ENCODE assay signal across 27 cellular contexts in the genomic region with DNA sequence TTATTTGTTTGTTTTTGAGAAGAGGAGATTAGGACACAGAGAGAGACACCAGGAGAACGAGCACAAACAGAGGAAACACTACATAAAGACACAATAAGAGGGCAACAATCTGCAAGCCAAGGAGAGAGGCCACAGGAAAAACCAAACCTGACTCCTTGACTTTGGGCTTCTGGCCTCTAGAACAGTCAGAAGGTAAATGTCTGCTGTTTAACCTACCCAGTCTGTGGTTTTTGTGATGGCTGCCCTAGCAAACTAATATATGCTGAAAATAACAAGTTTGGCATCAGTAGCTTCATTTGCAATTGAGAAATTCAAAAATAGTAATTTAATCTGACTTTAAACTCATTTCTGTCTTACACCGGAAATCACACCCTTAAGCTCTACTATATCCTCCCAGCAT.
"Had no signal": no experiment of that assay in that cellular context is flagged by ENCODE, and none has a peak within 500 bp of the region (broad histone marks: within the 10 kb centered on the region; RNA-seq: fewer than 3 reads in every experiment).

No MANE protein-coding gene starts in this region.

- H3K36me3 Mint-ChIP-seq: activated naive CD8-positive, alpha-beta T cell; memory B cell; naive B cell had no signal

- H3K4me3 Mint-ChIP-seq: activated CD4-positive, alpha-beta T cell treated with anti-CD3 and anti-CD28 coated beads for 36 hours; activated naive CD8-positive, alpha-beta T cell; activated T-cell treated with anti-CD3 and anti-CD28 coated beads, Interleukin-2, amount 50 U/mL, for 24 hours; memory B cell; naive B cell had no signal

- ATAC-seq: activated CD4-positive, alpha-beta T cell treated with anti-CD3 and anti-CD28 coated beads for 36 hours; gastrocnemius medialis; left cardiac atrium; upper lobe of right lung had no signal

- H3K27me3 ChIP-seq: adrenal gland, ascending aorta, brain microvascular endothelial cell, esophagus squamous epithelium, gastrocnemius medialis, spleen, upper lobe of right lung had no signal

- H3K9me3 Mint-ChIP-seq: activated T-cell treated with anti-CD3 and anti-CD28 coated beads, Interleukin-2, amount 50 U/mL, for 24 hours; activated T-helper 2 cell treated with anti-CD3 and anti-CD28 coated beads, Interferon-gamma antibody, Interleukin-2, Interleukin-4, amounts not matched to agents 10 μg/mL and 5 μg/mL and 100 μg/mL, durations not matched to agents 14 hours and 24 hours and 36 hours; memory B cell; naive B cell had no signal

- H3K27ac Mint-ChIP-seq: activated CD4-positive, alpha-beta T cell treated with anti-CD3 and anti-CD28 coated beads for 36 hours; activated naive CD8-positive, alpha-beta T cell; activated T-cell treated with anti-CD3 and anti-CD28 coated beads, Interleukin-2, amount 50 U/mL, for 24 hours; activated T-helper 2 cell treated with anti-CD3 and anti-CD28 coated beads, Interferon-gamma antibody, Interleukin-2, Interleukin-4, amounts not matched to agents 10 μg/mL and 5 μg/mL and 100 μg/mL, durations not matched to agents 14 hours and 24 hours and 36 hours; memory B cell; naive B cell; progenitor cell of endocrine pancreas had no signal

- H3K9me3 ChIP-seq: adrenal gland, ascending aorta, esophagus squamous epithelium, gastrocnemius medialis, spleen, upper lobe of right lung had no signal

- H3K27ac ChIP-seq: adrenal gland, ascending aorta, brain microvascular endothelial cell, esophagus squamous epithelium, gastrocnemius medialis, upper lobe of right lung had no signal

- H3K4me1 Mint-ChIP-seq: activated CD4-positive, alpha-beta T cell treated with anti-CD3 and anti-CD28 coated beads for 36 hours; memory B cell; naive B cell had no signal

- DNase-seq: activated CD4-positive, alpha-beta T cell treated with anti-CD3 and anti-CD28 coated beads for 36 hours; activated CD4-positive, alpha-beta T cell treated with anti-CD3 and anti-CD28 coated beads, Interleukin-2, amount 50 U/mL, for 4 hours; activated CD8-positive, alpha-beta memory T cell treated with anti-CD3 and anti-CD28 coated beads for 24 hours; activated CD8-positive, alpha-beta memory T cell treated with anti-CD3 and anti-CD28 coated beads, Interleukin-2, amount 50 U/mL, for 4 hours; activated naive CD4-positive, alpha-beta T cell; activated T-cell treated with anti-CD3 and anti-CD28 coated beads, Interleukin-2, amount 50 U/mL, for 24 hours; adrenal gland; brain microvascular endothelial cell; central memory CD4-positive, alpha-beta T cell; dermis blood vessel endothelial cell; effector memory CD4-positive, alpha-beta T cell; esophagus squamous epithelium; gastrocnemius medialis; hypothalamus; left cardiac atrium; naive B cell; retina; spleen; stimulated activated CD4-positive, alpha-beta T cell treated with anti-CD3 and anti-CD28 coated beads, Interleukin-4, amount 100 ng/mL, for 1 hour; stimulated activated naive CD4-positive, alpha-beta T cell treated with Interleukin-2 at 50 U/mL for 16 hours; T-helper 9 cell; upper lobe of right lung had no signal

- H3K4me1 ChIP-seq: ascending aorta, gastrocnemius medialis, spleen, upper lobe of right lung had no signal

- H3K27me3 Mint-ChIP-seq: memory B cell had no signal

- H3K4me3 ChIP-seq: adrenal gland, ascending aorta, esophagus squamous epithelium, gastrocnemius medialis, spleen, upper lobe of right lung had no signal

- H3K36me3 ChIP-seq: adrenal gland, ascending aorta, brain microvascular endothelial cell, esophagus squamous epithelium, gastrocnemius medialis, spleen, upper lobe of right lung had no signal
